ENCODE assay signal across 34 cellular contexts in the genomic region with DNA sequence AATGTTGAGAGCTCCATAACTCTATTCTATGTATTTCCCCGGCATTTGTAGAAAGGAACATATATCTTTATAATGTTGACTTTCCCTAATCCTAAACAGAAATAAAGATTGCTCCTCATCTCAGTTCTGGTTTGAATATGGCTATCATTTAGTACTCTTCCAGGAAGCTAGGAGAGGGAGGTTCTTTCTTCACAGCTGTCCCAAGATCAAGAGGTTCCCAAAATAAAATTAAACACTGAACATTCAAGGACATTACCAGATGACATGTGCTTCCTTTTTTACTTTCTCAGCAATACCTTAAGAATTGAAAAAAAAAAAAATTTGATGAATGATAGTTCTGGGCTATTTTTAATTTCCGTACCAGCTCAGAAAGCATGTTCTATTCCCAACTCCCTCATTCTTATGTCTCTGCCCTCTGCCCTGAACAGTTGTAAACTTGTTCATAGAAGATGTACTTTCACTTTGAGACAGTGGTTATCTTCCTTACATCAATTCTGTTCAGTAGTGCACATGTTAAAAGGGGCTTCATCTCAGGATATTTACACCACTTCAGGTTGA.
"Had no signal": no experiment of that assay in that cellular context is flagged by ENCODE, and none has a peak within 500 bp of the region (broad histone marks: within the 10 kb centered on the region; RNA-seq: fewer than 3 reads in every experiment).

No MANE protein-coding gene starts in this region.

- H3K4me3 ChIP-seq: adrenal gland, body of pancreas, esophagus muscularis mucosa, gastrocnemius medialis, heart left ventricle had no signal

- H3K36me3 ChIP-seq: adrenal gland, esophagus muscularis mucosa, gastrocnemius medialis, heart left ventricle, WERI-Rb-1 had no signal

- H3K27ac ChIP-seq: adrenal gland, body of pancreas, esophagus muscularis mucosa, foreskin keratinocyte, heart left ventricle, WERI-Rb-1 had no signal

- H3K4me3 Mint-ChIP-seq: activated B cell treated with CpG ODN at 0.5 μM for 24 hours; activated CD8-positive, alpha-beta T cell treated with anti-CD3 and anti-CD28 coated beads for 36 hours; activated naive CD4-positive, alpha-beta T cell treated with anti-CD3 and anti-CD28 coated beads, Interleukin-2, amount 50 U/mL, for 24 hours; activated naive CD8-positive, alpha-beta T cell treated with anti-CD3 and anti-CD28 coated beads for 36 hours; activated naive CD8-positive, alpha-beta T cell treated with anti-CD3 and anti-CD28 coated beads, Interleukin-2, amount 50 U/mL, for 24 hours; activated T-cell treated with anti-CD3 and anti-CD28 coated beads, Interleukin-2, amount 50 U/mL, for 4 hours; activated T-helper 17 cell treated with anti-CD3 and anti-CD28 coated beads, Interleukin-2, amount 50 U/mL, for 72 hours; effector memory CD8-positive, alpha-beta T cell; T-helper 17 cell; T-helper 2 cell treated with Interferon-gamma antibody and Interleukin-4, amounts not matched to agents 5 μg/mL and 100 μg/mL, for 36 hours had no signal

- ATAC-seq: activated CD4-positive, CD25-positive, alpha-beta regulatory T cell treated with anti-CD3 and anti-CD28 coated beads, Interleukin-2, amount 50 U/mL, for 24 hours; activated CD8-positive, alpha-beta T cell treated with anti-CD3 and anti-CD28 coated beads for 36 hours; activated naive CD8-positive, alpha-beta T cell treated with anti-CD3 and anti-CD28 coated beads, Interleukin-2, amount 50 U/mL, for 24 hours; activated T-cell treated with anti-CD3 and anti-CD28 coated beads, Interleukin-2, amount 50 U/mL, for 4 hours; activated T-helper 17 cell treated with anti-CD3 and anti-CD28 coated beads, Interleukin-2, amount 50 U/mL, for 72 hours; body of pancreas; effector memory CD8-positive, alpha-beta T cell; foreskin keratinocyte; heart left ventricle; T-helper 17 cell had no signal

- H3K27me3 Mint-ChIP-seq: activated B cell treated with CpG ODN at 0.5 μM for 24 hours; activated CD8-positive, alpha-beta T cell treated with anti-CD3 and anti-CD28 coated beads for 36 hours; activated naive CD8-positive, alpha-beta T cell treated with anti-CD3 and anti-CD28 coated beads, Interleukin-2, amount 50 U/mL, for 24 hours had no signal

- H3K9me3 ChIP-seq: adrenal gland, body of pancreas, esophagus muscularis mucosa, gastrocnemius medialis, heart left ventricle had no signal

- H3K4me1 ChIP-seq: adrenal gland, body of pancreas, esophagus muscularis mucosa, foreskin keratinocyte, heart left ventricle had no signal

- H3K27ac Mint-ChIP-seq: activated B cell treated with CpG ODN at 0.5 μM for 24 hours; activated CD8-positive, alpha-beta T cell treated with anti-CD3 and anti-CD28 coated beads for 36 hours; activated naive CD4-positive, alpha-beta T cell treated with anti-CD3 and anti-CD28 coated beads, Interleukin-2, amount 50 U/mL, for 24 hours; activated naive CD8-positive, alpha-beta T cell treated with anti-CD3 and anti-CD28 coated beads for 36 hours; activated naive CD8-positive, alpha-beta T cell treated with anti-CD3 and anti-CD28 coated beads, Interleukin-2, amount 50 U/mL, for 24 hours; activated T-helper 17 cell treated with anti-CD3 and anti-CD28 coated beads, Interleukin-2, amount 50 U/mL, for 72 hours; effector memory CD8-positive, alpha-beta T cell; T-helper 17 cell; T-helper 2 cell treated with Interferon-gamma antibody and Interleukin-4, amounts not matched to agents 5 μg/mL and 100 μg/mL, for 36 hours had no signal

- H3K36me3 Mint-ChIP-seq: activated naive CD4-positive, alpha-beta T cell treated with anti-CD3 and anti-CD28 coated beads, Interleukin-2, amount 50 U/mL, for 24 hours; activated naive CD8-positive, alpha-beta T cell treated with anti-CD3 and anti-CD28 coated beads for 36 hours had no signal

- H3K4me1 Mint-ChIP-seq: activated B cell treated with CpG ODN at 0.5 μM for 24 hours; activated naive CD4-positive, alpha-beta T cell treated with anti-CD3 and anti-CD28 coated beads, Interleukin-2, amount 50 U/mL, for 24 hours; activated naive CD8-positive, alpha-beta T cell treated with anti-CD3 and anti-CD28 coated beads for 36 hours; activated naive CD8-positive, alpha-beta T cell treated with anti-CD3 and anti-CD28 coated beads, Interleukin-2, amount 50 U/mL, for 24 hours; activated T-helper 17 cell treated with anti-CD3 and anti-CD28 coated beads, Interleukin-2, amount 50 U/mL, for 72 hours; T-helper 17 cell had no signal

- H3K27me3 ChIP-seq: adrenal gland, body of pancreas, esophagus muscularis mucosa, foreskin keratinocyte, gastrocnemius medialis, heart left ventricle had no signal

- DNase-seq: activated B cell treated with CpG ODN at 0.5 μM for 24 hours; activated CD4-positive, alpha-beta T cell treated with anti-CD3 and anti-CD28 coated beads for 48 hours; activated CD4-positive, alpha-beta T cell treated with anti-CD3 and anti-CD28 coated beads, Interleukin-2, amount 50 U/mL, for 1 hour; activated CD4-positive, alpha-beta T cell treated with anti-CD3 and anti-CD28 coated beads, Interleukin-2, amount 50 U/mL, for 48 hours; activated CD8-positive, alpha-beta memory T cell treated with anti-CD3 and anti-CD28 coated beads for 24 hours; activated CD8-positive, alpha-beta T cell treated with anti-CD3 and anti-CD28 coated beads for 36 hours; activated effector memory CD4-positive, alpha-beta T cell treated with Interleukin-2 at 50 U/mL for 16 hours; activated gamma-delta T cell treated with Interleukin-2 at 50 U/mL for 16 hours; activated naive CD4-positive, alpha-beta T cell treated with Interleukin-2 at 50 U/mL for 16 hours; activated naive CD8-positive, alpha-beta T cell treated with anti-CD3 and anti-CD28 coated beads for 36 hours; activated naive CD8-positive, alpha-beta T cell treated with anti-CD3 and anti-CD28 coated beads, Interleukin-2, amount 50 U/mL, for 24 hours; activated T-cell treated with anti-CD3 and anti-CD28 coated beads, Interleukin-2, amount 50 U/mL, for 4 hours; adrenal gland; amygdala; aorta; body of pancreas; caudate nucleus; cortex of kidney; dermis blood vessel endothelial cell; effector CD4-positive, alpha-beta T cell; effector memory CD8-positive, alpha-beta T cell; erythroblast; foreskin keratinocyte; gastrocnemius medialis; glutamatergic neuron; heart left ventricle; T-helper 17 cell; T1000; WERI-Rb-1 had no signal

- H3K9me3 Mint-ChIP-seq: activated B cell treated with CpG ODN at 0.5 μM for 24 hours; activated CD8-positive, alpha-beta T cell treated with anti-CD3 and anti-CD28 coated beads for 36 hours; activated naive CD8-positive, alpha-beta T cell treated with anti-CD3 and anti-CD28 coated beads, Interleukin-2, amount 50 U/mL, for 24 hours; activated T-cell treated with anti-CD3 and anti-CD28 coated beads, Interleukin-2, amount 50 U/mL, for 4 hours; activated T-helper 17 cell treated with anti-CD3 and anti-CD28 coated beads, Interleukin-2, amount 50 U/mL, for 72 hours; effector memory CD8-positive, alpha-beta T cell; T-helper 2 cell treated with Interferon-gamma antibody and Interleukin-4, amounts not matched to agents 5 μg/mL and 100 μg/mL, for 36 hours had no signal
